ENCODE assay signal across 33 cellular contexts in the genomic region with DNA sequence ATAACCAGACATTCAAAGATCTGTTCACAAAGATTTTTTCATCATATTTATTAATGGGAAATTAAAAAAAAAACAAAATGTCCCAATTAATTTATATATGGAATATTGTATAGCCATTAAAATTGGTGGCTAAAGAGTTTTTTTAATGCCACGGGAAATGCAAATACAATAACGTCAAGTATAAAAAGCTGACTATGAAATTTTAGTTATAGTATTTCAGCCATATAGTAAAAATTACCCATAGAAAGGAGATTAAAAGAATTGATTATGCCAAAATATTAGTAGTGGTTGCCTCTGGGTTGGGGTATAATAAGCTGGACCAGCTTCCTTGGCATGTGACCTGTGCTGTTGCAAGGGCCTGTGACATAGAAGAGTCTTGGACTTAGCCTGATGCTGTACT.
"Had no signal": no experiment of that assay in that cellular context is flagged by ENCODE, and none has a peak within 500 bp of the region (broad histone marks: within the 10 kb centered on the region; RNA-seq: fewer than 3 reads in every experiment).

No MANE protein-coding gene starts in this region.

- H3K27ac ChIP-seq: adrenal gland, body of pancreas, brain microvascular endothelial cell, breast epithelium, WERI-Rb-1 had no signal

- H3K4me1 ChIP-seq: adrenal gland, body of pancreas, breast epithelium had no signal

- ATAC-seq: activated CD4-positive, alpha-beta T cell treated with anti-CD3 and anti-CD28 coated beads for 36 hours; activated CD4-positive, CD25-positive, alpha-beta regulatory T cell treated with anti-CD3 and anti-CD28 coated beads, Interleukin-2, amount 50 U/mL, for 24 hours; activated CD8-positive, alpha-beta memory T cell treated with anti-CD3 and anti-CD28 coated beads, Interleukin-2, amount 10 ng/mL, durations not matched to agents 7 days and 5 days; activated CD8-positive, alpha-beta T cell treated with anti-CD3 and anti-CD28 coated beads, Interleukin-2, amount 10 ng/mL, durations not matched to agents 7 days and 5 days; activated naive CD4-positive, alpha-beta T cell treated with anti-CD3 and anti-CD28 coated beads, Interleukin-2, amount 50 U/mL, for 72 hours; body of pancreas; WTC11 had no signal

- H3K4me3 ChIP-seq: adrenal gland, body of pancreas, breast epithelium had no signal

- H3K36me3 ChIP-seq: adrenal gland, brain microvascular endothelial cell, breast epithelium, WERI-Rb-1 had no signal

- H3K27me3 ChIP-seq: adrenal gland, body of pancreas, brain microvascular endothelial cell, breast epithelium had no signal

- H3K9me3 ChIP-seq: adrenal gland, body of pancreas, breast epithelium had no signal

- FAIRE-seq: astrocyte had no signal

- DNase-seq: activated CD4-positive, alpha-beta memory T cell treated with anti-CD3 and anti-CD28 coated beads, Interleukin-2, amount 10 ng/mL, durations not matched to agents 7 days and 5 days; activated CD4-positive, alpha-beta T cell treated with anti-CD3 and anti-CD28 coated beads for 1 hour; activated CD4-positive, alpha-beta T cell treated with anti-CD3 and anti-CD28 coated beads for 36 hours; activated CD4-positive, alpha-beta T cell treated with anti-CD3 and anti-CD28 coated beads for 48 hours; activated CD4-positive, alpha-beta T cell treated with anti-CD3 and anti-CD28 coated beads, Interleukin-2, amount 10 ng/mL, durations not matched to agents 7 days and 5 days; activated CD4-positive, alpha-beta T cell treated with anti-CD3 and anti-CD28 coated beads, Interleukin-2, amount 50 U/mL, for 48 hours; activated CD4-positive, CD25-positive, alpha-beta regulatory T cell; activated CD8-positive, alpha-beta memory T cell treated with anti-CD3 and anti-CD28 coated beads for 24 hours; activated CD8-positive, alpha-beta memory T cell treated with anti-CD3 and anti-CD28 coated beads, Interleukin-2, amount 10 ng/mL, durations not matched to agents 7 days and 5 days; activated CD8-positive, alpha-beta memory T cell treated with anti-CD3 and anti-CD28 coated beads, Interleukin-2, amount 50 U/mL, for 48 hours; activated CD8-positive, alpha-beta T cell treated with anti-CD3 and anti-CD28 coated beads, Interleukin-2, amount 10 ng/mL, durations not matched to agents 7 days and 5 days; activated effector memory CD4-positive, alpha-beta T cell treated with Interleukin-2 at 50 U/mL for 16 hours; activated gamma-delta T cell; activated naive CD4-positive, alpha-beta T cell treated with anti-CD3 and anti-CD28 coated beads for 36 hours; activated naive CD4-positive, alpha-beta T cell treated with anti-CD3 and anti-CD28 coated beads, Interleukin-2, amount 50 U/mL, for 16 hours; activated naive CD8-positive, alpha-beta T cell treated with anti-CD3 and anti-CD28 coated beads for 36 hours; activated T-cell treated with anti-CD3 and anti-CD28 coated beads, Interleukin-2, amount 50 U/mL, for 24 hours; activated T-cell treated with anti-CD3 and anti-CD28 coated beads, Interleukin-2, amount 50 U/mL, for 48 hours; adrenal gland; amniotic stem cell; aorta; body of pancreas; brain microvascular endothelial cell; central memory CD4-positive, alpha-beta T cell; T-helper 1 cell; T-helper 2 cell; T-helper 9 cell; WERI-Rb-1 had no signal
